In the genomic region with DNA sequence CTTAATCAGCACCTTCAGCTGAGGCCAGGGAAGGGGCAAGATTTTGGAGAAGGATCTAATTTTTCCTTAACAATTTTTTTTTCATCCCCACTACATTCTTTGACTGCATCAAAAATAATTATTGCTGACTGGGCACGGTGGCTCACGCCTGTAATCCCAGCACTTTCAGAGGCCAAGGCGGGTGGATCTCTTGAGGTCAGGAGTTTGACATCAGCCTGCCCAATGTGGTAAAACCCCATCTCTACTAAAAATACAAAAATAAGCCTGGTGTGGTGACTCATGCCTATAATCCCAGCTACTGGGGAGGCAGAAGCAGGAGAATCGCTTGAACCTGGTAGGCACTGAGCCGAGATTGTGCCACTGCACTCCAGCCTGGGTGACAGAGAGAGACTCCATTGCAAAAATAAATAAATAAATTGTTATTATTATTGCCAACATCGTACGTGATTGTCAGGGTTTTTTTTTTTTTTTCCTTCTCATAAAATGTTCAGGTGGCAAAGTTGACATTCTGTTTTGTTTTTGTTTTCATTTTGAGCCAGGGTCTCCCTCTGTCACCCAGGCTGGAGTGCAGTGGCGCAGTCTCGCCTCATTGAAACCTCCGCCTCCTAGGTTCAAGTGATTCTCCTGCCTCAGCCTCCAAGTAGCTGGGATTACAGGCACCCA, we compare ENCODE assay signal across 16 cellular contexts. TPM values are rescaled to one million over a fixed set of nuclear protein-coding genes. Genes with fewer than 3 reads are reported as not detected.
DNase-seq lines count a peak whose midpoint lies in the region; ATAC-seq lines count a peak whose summit lies in the region.
"Had no signal": no experiment of that assay in that cellular context is flagged by ENCODE, and none has a peak within 500 bp of the region (broad histone marks: within the 10 kb centered on the region; RNA-seq: fewer than 3 reads in every experiment).

No MANE protein-coding gene starts in this region.

- DNase-seq in Daoy (ENCODE audit: low read depth), result peak; percentile 67
- peak; percentile 24 for DNase-seq in HS-27A (ENCODE audit: low read depth)
- peak; percentile 58 for DNase-seq in iris pigment epithelial cell (ENCODE audit: low read depth)
- no peak for DNase-seq in posterior cingulate gyrus
- DNase-seq in AG20443 (ENCODE audit: low spot score), result no peak
- DNase-seq: activated CD8-positive, alpha-beta memory T cell treated with anti-CD3 and anti-CD28 coated beads, Interleukin-2, amount 50 U/mL, for 4 hours; activated naive CD8-positive, alpha-beta T cell treated with anti-CD3 and anti-CD28 coated beads, Interleukin-2, amount 10 ng/mL, durations not matched to agents 7 days and 5 days; lower lobe of right lung; natural killer cell; NCI-H1092; stimulated activated CD4-positive, alpha-beta T cell treated with anti-CD3 and anti-CD28 coated beads, Interleukin-15, amount 100 ng/mL, for 24 hours; substantia nigra had no signal

- no peaks in the 10 kb centered on the region for H3K27me3 Mint-ChIP-seq in activated T-helper 17 cell treated with anti-CD3 and anti-CD28 coated beads, Interleukin-2, amount 50 U/mL, for 72 hours
- H3K27me3 Mint-ChIP-seq: activated naive CD8-positive, alpha-beta T cell treated with anti-CD3 and anti-CD28 coated beads, Interleukin-2, amount 10 ng/mL, durations not matched to agents 7 days and 5 days had no signal

- peaks cover 57% of the 10 kb centered on the region for H3K36me3 Mint-ChIP-seq in activated T-helper 17 cell treated with anti-CD3 and anti-CD28 coated beads, Interleukin-2, amount 50 U/mL, for 72 hours (ENCODE audit: low read depth)
- H3K36me3 Mint-ChIP-seq: natural killer cell had no signal

- intact Hi-C loops in posterior cingulate gyrus (cut with DNase I), result no loop called here

- H3K4me3 Mint-ChIP-seq in activated T-helper 17 cell treated with anti-CD3 and anti-CD28 coated beads, Interleukin-2, amount 50 U/mL, for 72 hours, result no peak overlapping the region
- H3K4me3 Mint-ChIP-seq: activated naive CD8-positive, alpha-beta T cell treated with anti-CD3 and anti-CD28 coated beads, Interleukin-2, amount 10 ng/mL, durations not matched to agents 7 days and 5 days; natural killer cell had no signal

- peak; percentile 62 for ATAC-seq in activated T-helper 17 cell treated with anti-CD3 and anti-CD28 coated beads, Interleukin-2, amount 50 U/mL, for 72 hours (replicated peaks)
- ATAC-seq in GM21717 (IDR thresholded peaks at IDR 0.05; ENCODE audit: unreplicated experiment), result no peak
- ATAC-seq: gastroesophageal sphincter, lower lobe of right lung, natural killer cell, Right ventricle myocardium inferior had no signal

- H3K27ac Mint-ChIP-seq in activated T-helper 17 cell treated with anti-CD3 and anti-CD28 coated beads, Interleukin-2, amount 50 U/mL, for 72 hours, result no peak overlapping the region
- H3K27ac Mint-ChIP-seq: activated naive CD8-positive, alpha-beta T cell treated with anti-CD3 and anti-CD28 coated beads, Interleukin-2, amount 10 ng/mL, durations not matched to agents 7 days and 5 days had no signal

- no peaks in the 10 kb centered on the region for H3K4me1 Mint-ChIP-seq in activated T-helper 17 cell treated with anti-CD3 and anti-CD28 coated beads, Interleukin-2, amount 50 U/mL, for 72 hours
- H3K4me1 Mint-ChIP-seq: natural killer cell had no signal

- no peaks in the 10 kb centered on the region for H3K9me3 Mint-ChIP-seq in activated T-helper 17 cell treated with anti-CD3 and anti-CD28 coated beads, Interleukin-2, amount 50 U/mL, for 72 hours
- H3K9me3 Mint-ChIP-seq: activated naive CD8-positive, alpha-beta T cell treated with anti-CD3 and anti-CD28 coated beads, Interleukin-2, amount 10 ng/mL, durations not matched to agents 7 days and 5 days; natural killer cell had no signal

RNA-seq across cellular contexts. Expression of a gene that starts 37.3 kb away (rescaled TPM):
- 28.6 and 40.9 TPM in 2 replicates for total RNA-seq in Daoy (2014; rRNA removed; shearing (Covaris generic))
- 10 to 100 TPM; 29.5 to 52.4 TPM for total RNA-seq in activated T-helper 17 cell treated with anti-CD3 and anti-CD28 coated beads, Interleukin-2, amount 50 U/mL, for 72 hours

Comparison
In these comparisons a context has a peak if more than half of its experiments do, and no peak if none do; other contexts are left out.
1. DNase-seq: peak in Daoy (single experiment), HS-27A (single experiment) and iris pigment epithelial cell (single experiment); none in posterior cingulate gyrus (0 of 10) and AG20443 (single experiment).